1 cellular context compared by ENCODE assay signal in the genomic region with DNA sequence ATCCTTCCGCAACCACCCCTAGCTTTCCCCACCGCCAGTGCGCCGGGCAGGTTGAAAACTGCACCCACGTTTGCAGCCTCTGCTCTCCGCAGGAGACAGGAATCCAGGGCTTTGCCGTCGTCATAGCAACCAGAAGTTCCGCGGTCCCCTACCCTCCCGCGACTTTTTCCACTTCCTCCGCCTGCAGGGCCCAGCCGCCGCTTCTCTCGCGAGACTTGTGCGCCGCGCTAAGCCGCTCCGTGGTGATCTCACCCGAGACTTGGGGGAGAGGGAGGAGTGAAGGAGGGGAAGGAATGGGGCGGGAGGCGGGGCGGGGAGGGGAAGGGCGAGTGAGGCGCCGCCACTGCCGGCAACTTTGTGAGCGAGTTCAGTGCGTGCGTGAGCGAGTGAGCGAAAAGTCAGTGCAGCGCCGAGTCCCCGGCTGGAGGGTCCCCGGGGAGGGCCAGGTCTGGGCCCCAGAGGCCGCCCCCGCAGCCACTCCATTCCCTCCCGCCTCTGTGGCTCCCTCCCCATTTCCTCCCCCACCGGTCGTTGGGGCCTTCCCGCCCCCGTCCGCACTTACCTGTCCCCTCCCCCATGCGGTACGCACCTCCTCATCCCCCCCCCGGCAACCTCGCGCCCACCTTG.
TF ChIP-seq lines count a peak whose summit lies in the region.

A gene (plus strand): TSS at position 370 of the 627 bp plus-strand sequence.

TF ChIP-seq in GM12878, 131 proteins besides CTCF, POLR2A, EP300 and RAD21 (continued from another document and continues in another):
- TF ChIP-seq CHD4 (IDR thresholded peaks at IDR 0.05): no peak
- no peak for TF ChIP-seq MTA2 (IDR thresholded peaks at IDR 0.05; ENCODE audit: low read depth)
- TF ChIP-seq JUND (IDR thresholded peaks at IDR 0.05; ENCODE audit: low read depth, low read length): peak; percentile 40; the same call in 1 of the 2 replicates
- 0 out of 2 replicates have a peak, but pooled peaks have one; percentile 25 for TF ChIP-seq GABPA (IDR thresholded peaks at IDR 0.05; ENCODE audit: low read depth)
- peak; percentile 90 for TF ChIP-seq ATF7 (IDR thresholded peaks at IDR 0.05; ENCODE audit: low read depth)
- TF ChIP-seq, protein P1, sequence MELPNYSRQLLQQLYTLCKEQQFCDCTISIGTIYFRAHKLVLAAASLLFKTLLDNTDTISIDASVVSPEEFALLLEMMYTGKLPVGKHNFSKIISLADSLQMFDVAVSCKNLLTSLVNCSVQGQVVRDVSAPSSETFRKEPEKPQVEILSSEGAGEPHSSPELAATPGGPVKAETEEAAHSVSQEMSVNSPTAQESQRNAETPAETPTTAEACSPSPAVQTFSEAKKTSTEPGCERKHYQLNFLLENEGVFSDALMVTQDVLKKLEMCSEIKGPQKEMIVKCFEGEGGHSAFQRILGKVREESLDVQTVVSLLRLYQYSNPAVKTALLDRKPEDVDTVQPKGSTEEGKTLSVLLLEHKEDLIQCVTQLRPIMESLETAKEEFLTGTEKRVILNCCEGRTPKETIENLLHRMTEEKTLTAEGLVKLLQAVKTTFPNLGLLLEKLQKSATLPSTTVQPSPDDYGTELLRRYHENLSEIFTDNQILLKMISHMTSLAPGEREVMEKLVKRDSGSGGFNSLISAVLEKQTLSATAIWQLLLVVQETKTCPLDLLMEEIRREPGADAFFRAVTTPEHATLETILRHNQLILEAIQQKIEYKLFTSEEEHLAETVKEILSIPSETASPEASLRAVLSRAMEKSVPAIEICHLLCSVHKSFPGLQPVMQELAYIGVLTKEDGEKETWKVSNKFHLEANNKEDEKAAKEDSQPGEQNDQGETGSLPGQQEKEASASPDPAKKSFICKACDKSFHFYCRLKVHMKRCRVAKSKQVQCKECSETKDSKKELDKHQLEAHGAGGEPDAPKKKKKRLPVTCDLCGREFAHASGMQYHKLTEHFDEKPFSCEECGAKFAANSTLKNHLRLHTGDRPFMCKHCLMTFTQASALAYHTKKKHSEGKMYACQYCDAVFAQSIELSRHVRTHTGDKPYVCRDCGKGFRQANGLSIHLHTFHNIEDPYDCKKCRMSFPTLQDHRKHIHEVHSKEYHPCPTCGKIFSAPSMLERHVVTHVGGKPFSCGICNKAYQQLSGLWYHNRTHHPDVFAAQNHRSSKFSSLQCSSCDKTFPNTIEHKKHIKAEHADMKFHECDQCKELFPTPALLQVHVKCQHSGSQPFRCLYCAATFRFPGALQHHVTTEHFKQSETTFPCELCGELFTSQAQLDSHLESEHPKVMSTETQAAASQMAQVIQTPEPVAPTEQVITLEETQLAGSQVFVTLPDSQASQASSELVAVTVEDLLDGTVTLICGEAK (IDR thresholded peaks at IDR 0.05; ENCODE audit: borderline replicate concordance): peak; percentile 77; the same call in 1 of the 2 replicates
- TF ChIP-seq EZH2 (IDR thresholded peaks at IDR 0.05; ENCODE audit: borderline replicate concordance, control insufficient read depth, low read depth, low read length): no peak
- TF ChIP-seq CREM (IDR thresholded peaks at IDR 0.05; ENCODE audit: low read depth): peak; percentile 27
- no peak for TF ChIP-seq NR2F1 (conservative IDR thresholded peaks at IDR 0.05)
- peak; percentile 86 for TF ChIP-seq PML (IDR thresholded peaks at IDR 0.05; ENCODE audit: low read length)
- peak; percentile 99 for TF ChIP-seq CHD2 (IDR thresholded peaks at IDR 0.05; ENCODE audit: borderline replicate concordance, low read depth, low read length)
- no peak for TF ChIP-seq SUZ12 (IDR thresholded peaks at IDR 0.05; ENCODE audit: unreplicated experiment)
- TF ChIP-seq, protein P2, sequence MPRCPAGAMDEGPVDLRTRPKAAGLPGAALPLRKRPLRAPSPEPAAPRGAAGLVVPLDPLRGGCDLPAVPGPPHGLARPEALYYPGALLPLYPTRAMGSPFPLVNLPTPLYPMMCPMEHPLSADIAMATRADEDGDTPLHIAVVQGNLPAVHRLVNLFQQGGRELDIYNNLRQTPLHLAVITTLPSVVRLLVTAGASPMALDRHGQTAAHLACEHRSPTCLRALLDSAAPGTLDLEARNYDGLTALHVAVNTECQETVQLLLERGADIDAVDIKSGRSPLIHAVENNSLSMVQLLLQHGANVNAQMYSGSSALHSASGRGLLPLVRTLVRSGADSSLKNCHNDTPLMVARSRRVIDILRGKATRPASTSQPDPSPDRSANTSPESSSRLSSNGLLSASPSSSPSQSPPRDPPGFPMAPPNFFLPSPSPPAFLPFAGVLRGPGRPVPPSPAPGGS (IDR thresholded peaks at IDR 0.05; ENCODE audit: borderline replicate concordance, insufficient read depth, low read depth, low read length, poor library complexity, severe bottlenecking): peak; percentile 67
- TF ChIP-seq RCOR1 (conservative IDR thresholded peaks at IDR 0.05; ENCODE audit: low read depth, low read length): peak; percentile 88; the same call in 1 of the 2 replicates
- TF ChIP-seq EGR1 (IDR thresholded peaks at IDR 0.05; ENCODE audit: borderline replicate concordance in 1 of 2, low read depth in 2 of 2, low read length in 2 of 2): peak in 1 of 2 experiments; percentile 97; a peak in 2 of 3 replicates
- TF ChIP-seq, protein P3, sequence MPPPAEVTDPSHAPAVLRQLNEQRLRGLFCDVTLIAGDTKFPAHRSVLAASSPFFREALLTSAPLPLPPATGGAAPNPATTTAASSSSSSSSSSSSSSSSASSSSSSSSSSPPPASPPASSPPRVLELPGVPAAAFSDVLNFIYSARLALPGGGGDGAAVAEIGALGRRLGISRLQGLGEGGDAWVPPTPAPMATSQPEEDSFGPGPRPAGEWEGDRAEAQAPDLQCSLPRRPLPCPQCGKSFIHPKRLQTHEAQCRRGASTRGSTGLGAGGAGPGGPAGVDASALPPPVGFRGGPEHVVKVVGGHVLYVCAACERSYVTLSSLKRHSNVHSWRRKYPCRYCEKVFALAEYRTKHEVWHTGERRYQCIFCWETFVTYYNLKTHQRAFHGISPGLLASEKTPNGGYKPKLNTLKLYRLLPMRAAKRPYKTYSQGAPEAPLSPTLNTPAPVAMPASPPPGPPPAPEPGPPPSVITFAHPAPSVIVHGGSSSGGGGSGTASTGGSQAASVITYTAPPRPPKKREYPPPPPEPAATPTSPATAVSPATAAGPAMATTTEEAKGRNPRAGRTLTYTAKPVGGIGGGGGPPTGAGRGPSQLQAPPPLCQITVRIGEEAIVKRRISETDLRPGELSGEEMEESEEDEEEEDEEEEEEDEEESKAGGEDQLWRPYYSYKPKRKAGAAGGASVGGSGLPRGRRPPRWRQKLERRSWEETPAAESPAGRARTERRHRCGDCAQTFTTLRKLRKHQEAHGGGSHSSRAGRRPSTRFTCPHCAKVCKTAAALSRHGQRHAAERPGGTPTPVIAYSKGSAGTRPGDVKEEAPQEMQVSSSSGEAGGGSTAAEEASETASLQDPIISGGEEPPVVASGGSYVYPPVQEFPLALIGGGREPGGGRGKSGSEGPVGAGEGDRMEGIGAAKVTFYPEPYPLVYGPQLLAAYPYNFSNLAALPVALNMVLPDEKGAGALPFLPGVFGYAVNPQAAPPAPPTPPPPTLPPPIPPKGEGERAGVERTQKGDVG (CRISPR knock-in tag; IDR thresholded peaks at IDR 0.05): no peak
- TF ChIP-seq MTA3 (IDR thresholded peaks at IDR 0.05; ENCODE audit: borderline replicate concordance, low read length): no peak
- TF ChIP-seq, protein P4, sequence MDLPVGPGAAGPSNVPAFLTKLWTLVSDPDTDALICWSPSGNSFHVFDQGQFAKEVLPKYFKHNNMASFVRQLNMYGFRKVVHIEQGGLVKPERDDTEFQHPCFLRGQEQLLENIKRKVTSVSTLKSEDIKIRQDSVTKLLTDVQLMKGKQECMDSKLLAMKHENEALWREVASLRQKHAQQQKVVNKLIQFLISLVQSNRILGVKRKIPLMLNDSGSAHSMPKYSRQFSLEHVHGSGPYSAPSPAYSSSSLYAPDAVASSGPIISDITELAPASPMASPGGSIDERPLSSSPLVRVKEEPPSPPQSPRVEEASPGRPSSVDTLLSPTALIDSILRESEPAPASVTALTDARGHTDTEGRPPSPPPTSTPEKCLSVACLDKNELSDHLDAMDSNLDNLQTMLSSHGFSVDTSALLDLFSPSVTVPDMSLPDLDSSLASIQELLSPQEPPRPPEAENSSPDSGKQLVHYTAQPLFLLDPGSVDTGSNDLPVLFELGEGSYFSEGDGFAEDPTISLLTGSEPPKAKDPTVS (IDR thresholded peaks at IDR 0.05; ENCODE audit: low read depth, low read length): no peak
- TF ChIP-seq, protein P5, sequence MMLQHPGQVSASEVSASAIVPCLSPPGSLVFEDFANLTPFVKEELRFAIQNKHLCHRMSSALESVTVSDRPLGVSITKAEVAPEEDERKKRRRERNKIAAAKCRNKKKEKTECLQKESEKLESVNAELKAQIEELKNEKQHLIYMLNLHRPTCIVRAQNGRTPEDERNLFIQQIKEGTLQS (IDR thresholded peaks at IDR 0.05; ENCODE audit: borderline replicate concordance, extremely low read depth, low read depth, low read length): no peak
- peak; percentile 94; the same call in 1 of the 2 replicates for TF ChIP-seq SIN3A (IDR thresholded peaks at IDR 0.05; ENCODE audit: low read depth, low read length)
- peak; percentile 44 for TF ChIP-seq RUNX3 (IDR thresholded peaks at IDR 0.05; ENCODE audit: low read length)
- 0 out of 2 replicates have a peak, but pooled peaks have one; percentile 33 for TF ChIP-seq IRF4 (IDR thresholded peaks at IDR 0.05; ENCODE audit: low read depth, low read length)
- peak; percentile 80; the same call in 1 of the 2 replicates for TF ChIP-seq TCF12 (IDR thresholded peaks at IDR 0.05; ENCODE audit: low read depth, low read length)
- peak; percentile 38 for TF ChIP-seq SP1 (IDR thresholded peaks at IDR 0.05; ENCODE audit: low read depth, low read length)
- no peak for TF ChIP-seq CEBPB (IDR thresholded peaks at IDR 0.05; ENCODE audit: borderline replicate concordance in 1 of 2, low read depth in 2 of 2, low read length in 2 of 2)
- TF ChIP-seq KDM1A (IDR thresholded peaks at IDR 0.05; ENCODE audit: borderline replicate concordance): no peak
- TF ChIP-seq, protein P6, sequence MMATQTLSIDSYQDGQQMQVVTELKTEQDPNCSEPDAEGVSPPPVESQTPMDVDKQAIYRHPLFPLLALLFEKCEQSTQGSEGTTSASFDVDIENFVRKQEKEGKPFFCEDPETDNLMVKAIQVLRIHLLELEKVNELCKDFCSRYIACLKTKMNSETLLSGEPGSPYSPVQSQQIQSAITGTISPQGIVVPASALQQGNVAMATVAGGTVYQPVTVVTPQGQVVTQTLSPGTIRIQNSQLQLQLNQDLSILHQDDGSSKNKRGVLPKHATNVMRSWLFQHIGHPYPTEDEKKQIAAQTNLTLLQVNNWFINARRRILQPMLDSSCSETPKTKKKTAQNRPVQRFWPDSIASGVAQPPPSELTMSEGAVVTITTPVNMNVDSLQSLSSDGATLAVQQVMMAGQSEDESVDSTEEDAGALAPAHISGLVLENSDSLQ (IDR thresholded peaks at IDR 0.05): no peak
- TF ChIP-seq ZSCAN29 (IDR thresholded peaks at IDR 0.05): no peak
- TF ChIP-seq TAF1 (IDR thresholded peaks at IDR 0.05; ENCODE audit: borderline replicate concordance, low read depth, low read length): peak; percentile 90
- peak; percentile 86; the same call in 1 of the 2 replicates for TF ChIP-seq POLR2AphosphoS2 (IDR thresholded peaks at IDR 0.05; ENCODE audit: low read depth, low read length)
- TF ChIP-seq, protein P7, sequence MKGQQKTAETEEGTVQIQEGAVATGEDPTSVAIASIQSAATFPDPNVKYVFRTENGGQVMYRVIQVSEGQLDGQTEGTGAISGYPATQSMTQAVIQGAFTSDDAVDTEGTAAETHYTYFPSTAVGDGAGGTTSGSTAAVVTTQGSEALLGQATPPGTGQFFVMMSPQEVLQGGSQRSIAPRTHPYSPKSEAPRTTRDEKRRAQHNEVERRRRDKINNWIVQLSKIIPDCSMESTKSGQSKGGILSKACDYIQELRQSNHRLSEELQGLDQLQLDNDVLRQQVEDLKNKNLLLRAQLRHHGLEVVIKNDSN (IDR thresholded peaks at IDR 0.05; ENCODE audit: borderline replicate concordance, extremely low read length, insufficient read depth, low read depth, low read length): no peak
- no peak for TF ChIP-seq TCF7 (IDR thresholded peaks at IDR 0.05; ENCODE audit: borderline replicate concordance)
- peak; percentile 60; the same call in 1 of the 2 replicates for TF ChIP-seq YY1 (IDR thresholded peaks at IDR 0.05; ENCODE audit: low read depth, low read length)
- TF ChIP-seq, protein P8, sequence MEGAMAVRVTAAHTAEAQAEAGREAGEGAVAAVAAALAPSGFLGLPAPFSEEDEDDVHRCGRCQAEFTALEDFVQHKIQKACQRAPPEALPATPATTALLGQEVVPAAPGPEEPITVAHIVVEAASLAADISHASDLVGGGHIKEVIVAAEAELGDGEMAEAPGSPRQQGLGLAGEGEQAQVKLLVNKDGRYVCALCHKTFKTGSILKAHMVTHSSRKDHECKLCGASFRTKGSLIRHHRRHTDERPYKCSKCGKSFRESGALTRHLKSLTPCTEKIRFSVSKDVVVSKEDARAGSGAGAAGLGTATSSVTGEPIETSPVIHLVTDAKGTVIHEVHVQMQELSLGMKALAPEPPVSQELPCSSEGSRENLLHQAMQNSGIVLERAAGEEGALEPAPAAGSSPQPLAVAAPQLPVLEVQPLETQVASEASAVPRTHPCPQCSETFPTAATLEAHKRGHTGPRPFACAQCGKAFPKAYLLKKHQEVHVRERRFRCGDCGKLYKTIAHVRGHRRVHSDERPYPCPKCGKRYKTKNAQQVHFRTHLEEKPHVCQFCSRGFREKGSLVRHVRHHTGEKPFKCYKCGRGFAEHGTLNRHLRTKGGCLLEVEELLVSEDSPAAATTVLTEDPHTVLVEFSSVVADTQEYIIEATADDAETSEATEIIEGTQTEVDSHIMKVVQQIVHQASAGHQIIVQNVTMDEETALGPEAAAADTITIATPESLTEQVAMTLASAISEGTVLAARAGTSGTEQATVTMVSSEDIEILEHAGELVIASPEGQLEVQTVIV (IDR thresholded peaks at IDR 0.05; ENCODE audit: borderline replicate concordance, partially characterized antibody): no peak
- TF ChIP-seq, protein P9, sequence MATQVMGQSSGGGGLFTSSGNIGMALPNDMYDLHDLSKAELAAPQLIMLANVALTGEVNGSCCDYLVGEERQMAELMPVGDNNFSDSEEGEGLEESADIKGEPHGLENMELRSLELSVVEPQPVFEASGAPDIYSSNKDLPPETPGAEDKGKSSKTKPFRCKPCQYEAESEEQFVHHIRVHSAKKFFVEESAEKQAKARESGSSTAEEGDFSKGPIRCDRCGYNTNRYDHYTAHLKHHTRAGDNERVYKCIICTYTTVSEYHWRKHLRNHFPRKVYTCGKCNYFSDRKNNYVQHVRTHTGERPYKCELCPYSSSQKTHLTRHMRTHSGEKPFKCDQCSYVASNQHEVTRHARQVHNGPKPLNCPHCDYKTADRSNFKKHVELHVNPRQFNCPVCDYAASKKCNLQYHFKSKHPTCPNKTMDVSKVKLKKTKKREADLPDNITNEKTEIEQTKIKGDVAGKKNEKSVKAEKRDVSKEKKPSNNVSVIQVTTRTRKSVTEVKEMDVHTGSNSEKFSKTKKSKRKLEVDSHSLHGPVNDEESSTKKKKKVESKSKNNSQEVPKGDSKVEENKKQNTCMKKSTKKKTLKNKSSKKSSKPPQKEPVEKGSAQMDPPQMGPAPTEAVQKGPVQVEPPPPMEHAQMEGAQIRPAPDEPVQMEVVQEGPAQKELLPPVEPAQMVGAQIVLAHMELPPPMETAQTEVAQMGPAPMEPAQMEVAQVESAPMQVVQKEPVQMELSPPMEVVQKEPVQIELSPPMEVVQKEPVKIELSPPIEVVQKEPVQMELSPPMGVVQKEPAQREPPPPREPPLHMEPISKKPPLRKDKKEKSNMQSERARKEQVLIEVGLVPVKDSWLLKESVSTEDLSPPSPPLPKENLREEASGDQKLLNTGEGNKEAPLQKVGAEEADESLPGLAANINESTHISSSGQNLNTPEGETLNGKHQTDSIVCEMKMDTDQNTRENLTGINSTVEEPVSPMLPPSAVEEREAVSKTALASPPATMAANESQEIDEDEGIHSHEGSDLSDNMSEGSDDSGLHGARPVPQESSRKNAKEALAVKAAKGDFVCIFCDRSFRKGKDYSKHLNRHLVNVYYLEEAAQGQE (IDR thresholded peaks at IDR 0.05; ENCODE audit: low read depth, low read length): no peak; the same call in 1 of the 2 replicates
- TF ChIP-seq CBX5 (IDR thresholded peaks at IDR 0.05; ENCODE audit: low read depth): no peak; the same call in 1 of the 2 replicates
- peak in 1 of 2 experiments; percentile 48; a peak in 1 of 4 replicates for TF ChIP-seq IKZF2 (IDR thresholded peaks at IDR 0.05)
